ENCODE assay signal across 25 cellular contexts in the genomic region with DNA sequence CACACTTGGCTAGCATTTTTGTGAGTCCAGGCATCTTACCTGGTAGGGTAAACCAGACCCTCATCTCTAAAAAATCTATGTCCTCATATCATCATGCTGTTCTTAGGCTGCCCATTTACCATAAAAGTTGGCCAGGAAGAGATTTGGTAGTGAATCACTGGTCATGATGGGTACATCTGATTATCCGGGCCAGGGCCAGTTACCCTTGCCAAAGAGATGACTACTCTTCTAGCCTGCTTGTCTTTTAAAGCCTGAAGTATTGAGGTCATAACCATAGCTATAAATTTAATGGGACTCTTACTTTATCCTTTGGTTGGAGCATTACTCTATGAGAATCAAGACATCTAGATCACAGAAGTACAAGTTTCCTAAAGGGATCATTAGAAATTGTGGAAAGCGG.
"Had no signal": no experiment of that assay in that cellular context is flagged by ENCODE, and none has a peak within 500 bp of the region (broad histone marks: within the 10 kb centered on the region; RNA-seq: fewer than 3 reads in every experiment).

No MANE protein-coding gene starts in this region.

- H3K27me3 ChIP-seq: adrenal gland, cardiac muscle cell, pancreas, sigmoid colon, tibial nerve had no signal

- H3K4me1 ChIP-seq: adrenal gland, pancreas, psoas muscle, sigmoid colon, tibial nerve had no signal

- DNase-seq: activated CD4-positive, alpha-beta T cell treated with anti-CD3 and anti-CD28 coated beads for 4 hours; activated CD4-positive, alpha-beta T cell treated with anti-CD3 and anti-CD28 coated beads, Interleukin-2, amount 50 U/mL, for 4 hours; activated CD8-positive, alpha-beta memory T cell treated with anti-CD3 and anti-CD28 coated beads for 24 hours; activated effector memory CD4-positive, alpha-beta T cell treated with anti-CD3 and anti-CD28 coated beads, Interleukin-2, amount 50 U/mL, for 16 hours; activated naive CD4-positive, alpha-beta T cell treated with anti-CD3 and anti-CD28 coated beads for 36 hours; activated naive CD8-positive, alpha-beta T cell treated with anti-CD3 and anti-CD28 coated beads for 36 hours; adrenal gland; aorta; effector memory CD8-positive, alpha-beta T cell; head of caudate nucleus; hippocampal formation; left colon; naive thymus-derived CD8-positive, alpha-beta T cell; nucleus accumbens; pancreas; psoas muscle; sigmoid colon; stimulated activated CD4-positive, alpha-beta T cell treated with anti-CD3 and anti-CD28 coated beads, Interleukin-15, amount 100 ng/mL, for 24 hours; stimulated activated CD4-positive, alpha-beta T cell treated with anti-CD3 and anti-CD28 coated beads, Interleukin-2, amount 100 ng/mL, for 24 hours; stimulated activated naive B cell treated with anti-CD40 and anti-IgM and Interleukin-4, amounts not matched to agents 10 μg/mL and 1 μg/mL and 100 μg/mL, for 72 hours; T-helper 1 cell had no signal

- H3K4me3 ChIP-seq: adrenal gland, cardiac muscle cell, coronary artery, pancreas, psoas muscle, sigmoid colon, tibial nerve had no signal

- H3K36me3 ChIP-seq: adrenal gland, cardiac muscle cell, pancreas, sigmoid colon, tibial nerve had no signal

- H3K9me3 ChIP-seq: adrenal gland, pancreas, psoas muscle, tibial nerve had no signal

- H3K27ac ChIP-seq: adrenal gland, cardiac muscle cell, coronary artery, pancreas, psoas muscle, sigmoid colon, tibial nerve, VCaP had no signal
